In genomic region chr7:66957595-66958290, GRCh38 we compare ENCODE assay signal across 27 cellular contexts. TPM values are rescaled to one million over a fixed set of nuclear protein-coding genes. Genes with fewer than 3 reads are reported as not detected.
A peak's percentile ranks its signal among the peaks of the same experiment; 100 is the strongest.
DNase-seq lines count a peak whose midpoint lies in the region; FAIRE-seq and TF ChIP-seq lines count a peak whose summit lies in the region.
"Had no signal": no experiment of that assay in that cellular context is flagged by ENCODE, and none has a peak within 500 bp of the region (broad histone marks: within the 10 kb centered on the region; RNA-seq: fewer than 3 reads in every experiment).

No MANE protein-coding gene starts in this region.

- H3K23ac ChIP-seq in H1 (ENCODE audit: insufficient read length): no peak overlapping the region

- no peak for TF ChIP-seq RAD21 in H1 (IDR thresholded peaks at IDR 0.05 in 1 of 2, conservative IDR thresholded peaks at IDR 0.05 in 1 of 2; ENCODE audit: low read depth in 2 of 2, low read length in 2 of 2)

- no peak overlapping the region for H3K18ac ChIP-seq in H1 (ENCODE audit: extremely low read depth, low read length)

- no peaks in the 10 kb centered on the region for H4K20me1 ChIP-seq in GM23248 (ENCODE audit: insufficient read depth)
- peaks cover 0 to 5% of the 10 kb centered on the region in 2 experiments for H4K20me1 ChIP-seq in H1 (replicated peaks in 1 of 2; ENCODE audit: control insufficient read depth in 1 of 2, insufficient read depth in 2 of 2, low read length in 2 of 2)

- no peak overlapping the region for H2BK15ac ChIP-seq in H1 (ENCODE audit: low read length)

- peaks cover 26% of the 10 kb centered on the region for H3K36me3 ChIP-seq in GM23248 (ENCODE audit: low read depth)
- H3K36me3 ChIP-seq in H1 (ENCODE audit: control insufficient read depth in 2 of 4, insufficient read depth in 4 of 4, low read length in 3 of 4): peaks cover 8 to 36% (median 23%) of the 10 kb centered on the region in 4 experiments
- peaks cover 45% of the 10 kb centered on the region for H3K36me3 ChIP-seq in A673 (ENCODE audit: insufficient read depth, low read length, poor library complexity, severe bottlenecking)
- peaks cover 41% of the 10 kb centered on the region for H3K36me3 ChIP-seq in CD8-positive, alpha-beta memory T cell (ENCODE audit: insufficient read depth, low read length)
- H3K36me3 ChIP-seq: ovary had no signal

- H3K4me3 ChIP-seq in GM23248 (no peak overlapping the region), H1 (ENCODE audit: extremely low read depth in 1 of 4, insufficient read depth in 2 of 4, low read depth in 3 of 4, low read length in 4 of 4) (no peak overlapping the region), A673 (ENCODE audit: low read depth, low read length, poor library complexity, severe bottlenecking) (no peak overlapping the region)
- H3K4me3 ChIP-seq in CD8-positive, alpha-beta memory T cell (ENCODE audit: low read length): no peak overlapping the region
- H3K4me3 ChIP-seq: coronary artery, hepatocyte, lung, ovary, sigmoid colon, SJSA1, tibial nerve had no signal

- POLR2A ChIA-PET in H1 (lab: Charles Lee; ENCODE audit: partially characterized antibody): interaction anchor here (1.1 kb wide), 1 partner anchor 10 kb away, joined by 3 read pairs; no protein-coding TSS in a partner anchor
- POLR2A ChIA-PET in A673 (lab: Charles Lee; ENCODE audit: low non-redundant PET): interaction anchor here (0.6 kb wide), 1 partner anchor 770 kb away, joined by 3 read pairs; no protein-coding TSS in a partner anchor
- POLR2A ChIA-PET in CD8-positive, alpha-beta memory T cell (lab: Charles Lee): no interaction called here

- H2BK12ac ChIP-seq in H1 (ENCODE audit: low read depth, low read length): no peak overlapping the region

- H4K8ac ChIP-seq in H1 (ENCODE audit: extremely low read depth, insufficient read depth, low read length): 0 out of 2 replicates have a peak overlapping the region, but pooled peaks have one; percentile 14

- no peaks in the 10 kb centered on the region for H3K9me3 Mint-ChIP-seq in nephron progenitor cell
- no peaks in the 10 kb centered on the region for H3K9me3 Mint-ChIP-seq in CD8-positive, alpha-beta memory T cell
- H3K9me3 Mint-ChIP-seq: activated naive CD4-positive, alpha-beta T cell treated with anti-CD3 and anti-CD28 coated beads for 36 hours; H9; naive B cell; T-helper 1 cell treated with Interleukin-12 subunit alpha and Interleukin-12 subunit beta and Interleukin-4 antibody, amounts not matched to agents 30 μg/mL and 1 μg/mL, for 36 hours had no signal

- no peak overlapping the region for H3K27ac ChIP-seq in GM23248
- no peak overlapping the region for H3K27ac ChIP-seq in H1 (ENCODE audit: low read depth, low read length)
- H3K27ac ChIP-seq in A673 (ENCODE audit: low read depth, low read length, poor library complexity, severe bottlenecking): no peak overlapping the region
- no peak overlapping the region for H3K27ac ChIP-seq in CD8-positive, alpha-beta memory T cell (ENCODE audit: low read depth, low read length)
- H3K27ac ChIP-seq: hepatocyte, ovary, sigmoid colon, SJSA1, tibial nerve had no signal

- no peak for TF ChIP-seq EP300 in H1 (IDR thresholded peaks at IDR 0.05; ENCODE audit: borderline replicate concordance in 1 of 2, low read depth in 2 of 2, low read length in 2 of 2)

- no peaks in the 10 kb centered on the region for H3K79me2 ChIP-seq in GM23248 (ENCODE audit: insufficient read depth)
- no peaks in the 10 kb centered on the region for H3K79me2 ChIP-seq in H1 (ENCODE audit: control insufficient read depth in 1 of 2, insufficient read depth in 2 of 2, low read length in 2 of 2)
- H3K79me2 ChIP-seq: hepatocyte had no signal

- no peak overlapping the region for H2AK5ac ChIP-seq in H1 (ENCODE audit: low read depth, low read length)

- H3K4me2 ChIP-seq in GM23248 (ENCODE audit: unreplicated experiment) (no peak overlapping the region), H1 (ENCODE audit: insufficient read depth in 1 of 2, low read depth in 2 of 2, low read length in 2 of 2) (no peak overlapping the region)
- H3K4me2 ChIP-seq: hepatocyte had no signal

- H3K27me3 Mint-ChIP-seq in nephron progenitor cell (ENCODE audit: low read depth, poor library complexity): no peaks in the 10 kb centered on the region
- no peaks in the 10 kb centered on the region for H3K27me3 Mint-ChIP-seq in CD8-positive, alpha-beta memory T cell
- H3K27me3 Mint-ChIP-seq: naive B cell had no signal

- 80 to 82% methylated on average over 13 of the region's 13 CpGs for WGBS in GM23248 (ENCODE audit: low coverage in 1 of 2, low lambda C conversion rate in 2 of 2, missing lambda C conversion rate in 2 of 2), 2 experiments
- 88% methylated on average over 13 of the region's 13 CpGs; no CpG with 5 or more reads in 1 of the 2 experiments for WGBS in H1 (ENCODE audit: extremely low coverage in 1 of 2, insufficient coverage in 1 of 2, insufficient read length in 1 of 2, insufficient replicate concordance in 2 of 2, low coverage in 1 of 2, low lambda C conversion rate in 2 of 2, missing lambda C conversion rate in 1 of 2), 2 experiments

- H3K14ac ChIP-seq in H1 (ENCODE audit: insufficient read length): no peak overlapping the region

- intact Hi-C loops in A673 (cut with micrococcal nuclease; ENCODE audit: unreplicated experiment): no loop called here

- no peak overlapping the region for H2BK5ac ChIP-seq in H1 (ENCODE audit: low read depth, low read length)

- TF ChIP-seq POLR2A in H1 (IDR thresholded peaks at IDR 0.05; ENCODE audit: control extremely low read depth in 1 of 2, low read depth in 2 of 2, low read length in 2 of 2): no peak

- no peak for FAIRE-seq in H1 (lab: Jason Lieb, UNC)
- FAIRE-seq: endometrium, HTR-8/SVneo, islet of Langerhans had no signal

- no peak overlapping the region for H2BK20ac ChIP-seq in H1 (ENCODE audit: low read length)

- no peak overlapping the region for H3K56ac ChIP-seq in H1 (replicated peaks; ENCODE audit: insufficient read length, low read depth, low read length)

- TF ChIP-seq CTCF in H1 (IDR thresholded peaks at IDR 0.05; ENCODE audit: control extremely low read depth in 1 of 3, insufficient read depth in 1 of 3, low read depth in 1 of 3, low read length in 3 of 3) (no peak), nephron progenitor cell (IDR thresholded peaks at IDR 0.05) (no peak), A673 (conservative IDR thresholded peaks at IDR 0.05; ENCODE audit: low read depth, low read length) (no peak)

- H4K91ac ChIP-seq in H1 (replicated peaks; ENCODE audit: insufficient read length, low read length): no peak overlapping the region

- CTCF ChIA-PET in H1 (lab: Charles Lee; ENCODE audit: partially characterized antibody): interaction anchor here (0.6 to 1.3 kb wide), 6 partner anchors 9 to 83 kb away, joined by 3 to 5 read pairs (median 4); no protein-coding TSS in a partner anchor
- CTCF ChIA-PET in A673 (lab: Charles Lee): no interaction called here
- CTCF ChIA-PET in CD8-positive, alpha-beta memory T cell (lab: Charles Lee): no interaction called here

- no peaks in the 10 kb centered on the region for H3F3A ChIP-seq in GM23248 (ENCODE audit: insufficient read depth)

- BruUV-seq in A673 (replicated peaks; lab: Mats Ljungman, UMichigan): no TSS peak

- peak; percentile 57 for DNase-seq in D341Med (ENCODE audit: low spot score)
- peak; percentile 29 for DNase-seq in GM23248
- DNase-seq in H1 (ENCODE audit: low read depth in 1 of 2, low spot score in 2 of 2): no peak
- no peak for DNase-seq in nephron progenitor cell
- no peak for DNase-seq in inferior parietal cortex (ENCODE audit: extremely low spot score)
- DNase-seq in A673 (ENCODE audit: low spot score): no peak
- no peak for DNase-seq in CD8-positive, alpha-beta memory T cell
- DNase-seq: activated CD4-positive, alpha-beta T cell treated with anti-CD3 and anti-CD28 coated beads, Interleukin-2, amount 50 U/mL, for 1 hour; activated naive CD4-positive, alpha-beta T cell treated with anti-CD3 and anti-CD28 coated beads for 36 hours; EL; H9; Karpas-422; naive B cell; NCI-H187 treated with DMSO at 0.1 percent for 48 hours; ovary; sigmoid colon; stimulated activated CD4-positive, alpha-beta T cell treated with anti-CD3 and anti-CD28 coated beads, Interleukin-2, amount 100 ng/mL, for 24 hours; stimulated activated naive CD4-positive, alpha-beta T cell treated with Interleukin-2 at 50 U/mL for 16 hours had no signal

- H3K9me2 ChIP-seq in GM23248 (ENCODE audit: insufficient read depth): no peaks in the 10 kb centered on the region

- H2BK120ac ChIP-seq in H1 (replicated peaks; ENCODE audit: low read depth, low read length): no peak overlapping the region

- no peak overlapping the region for H4K5ac ChIP-seq in H1 (ENCODE audit: insufficient read length, low read depth, low read length)

- peak overlapping the region; percentile 96 for H3K27ac Mint-ChIP-seq in nephron progenitor cell
- peak overlapping the region in 1 of 8 donors; percentile 80 for H3K27ac Mint-ChIP-seq in CD8-positive, alpha-beta memory T cell
- H3K27ac Mint-ChIP-seq: activated naive CD4-positive, alpha-beta T cell treated with anti-CD3 and anti-CD28 coated beads for 36 hours; T-helper 1 cell treated with Interleukin-12 subunit alpha and Interleukin-12 subunit beta and Interleukin-4 antibody, amounts not matched to agents 30 μg/mL and 1 μg/mL, for 36 hours had no signal

- no peak overlapping the region for H2AFZ ChIP-seq in GM23248
- H2AFZ ChIP-seq in H1 (ENCODE audit: low read length): no peak overlapping the region
- H2AFZ ChIP-seq: hepatocyte had no signal

- H3K27me3 ChIP-seq in GM23248 (replicated peaks; ENCODE audit: insufficient read depth) (no peaks in the 10 kb centered on the region), H1 (replicated peaks in 1 of 4; ENCODE audit: control insufficient read depth in 3 of 4, extremely low read depth in 1 of 4, insufficient read depth in 3 of 4, low read length in 3 of 4) (no peaks in the 10 kb centered on the region), A673 (replicated peaks; ENCODE audit: insufficient read depth, low read depth, low read length, poor library complexity) (no peaks in the 10 kb centered on the region)
- no peaks in the 10 kb centered on the region for H3K27me3 ChIP-seq in CD8-positive, alpha-beta memory T cell (ENCODE audit: insufficient read depth, low read length, poor library complexity, severe bottlenecking)
- H3K27me3 ChIP-seq: hepatocyte, ovary, sigmoid colon, SJSA1, tibial nerve had no signal

- no peaks in the 10 kb centered on the region for H3K4me1 Mint-ChIP-seq in nephron progenitor cell
- no peaks in the 10 kb centered on the region for H3K4me1 Mint-ChIP-seq in CD8-positive, alpha-beta memory T cell

- H3K36me3 Mint-ChIP-seq in nephron progenitor cell (ENCODE audit: low read depth): peaks cover 41% of the 10 kb centered on the region
- H3K36me3 Mint-ChIP-seq in CD8-positive, alpha-beta memory T cell: peaks cover 0 to 68% (median 25%) of the 10 kb centered on the region in 3 donors

- H3K4me3 Mint-ChIP-seq in nephron progenitor cell: no peak overlapping the region
- no peak overlapping the region for H3K4me3 Mint-ChIP-seq in CD8-positive, alpha-beta memory T cell
- H3K4me3 Mint-ChIP-seq: activated naive CD4-positive, alpha-beta T cell treated with anti-CD3 and anti-CD28 coated beads for 36 hours; H9; T-helper 1 cell treated with Interleukin-12 subunit alpha and Interleukin-12 subunit beta and Interleukin-4 antibody, amounts not matched to agents 30 μg/mL and 1 μg/mL, for 36 hours had no signal

- in situ Hi-C loops in GM23248 (cut with MboI): no loop called here

- 0 out of 2 replicates have a peak overlapping the region, but pooled peaks have one; percentile 5 for H3K9ac ChIP-seq in GM23248
- no peak overlapping the region for H3K9ac ChIP-seq in H1 (replicated peaks in 1 of 4; ENCODE audit: extremely low read depth in 1 of 4, low read depth in 3 of 4, low read length in 3 of 4)

- no peaks in the 10 kb centered on the region for H3K9me3 ChIP-seq in GM23248 (ENCODE audit: low read depth)
- no peaks in the 10 kb centered on the region for H3K9me3 ChIP-seq in H1 (ENCODE audit: insufficient read depth in 2 of 2, low read depth in 1 of 2, low read length in 1 of 2)
- no peaks in the 10 kb centered on the region for H3K9me3 ChIP-seq in A673 (ENCODE audit: low read depth, low read length, poor library complexity, severe bottlenecking)
- H3K9me3 ChIP-seq in CD8-positive, alpha-beta memory T cell (ENCODE audit: low read length): no peaks in the 10 kb centered on the region
- H3K9me3 ChIP-seq: ovary, sigmoid colon, SJSA1, tibial nerve had no signal

- peaks cover 11% of the 10 kb centered on the region for H3K4me1 ChIP-seq in GM23248 (ENCODE audit: insufficient read depth)
- H3K4me1 ChIP-seq in H1 (replicated peaks in 1 of 4; ENCODE audit: control insufficient read depth in 3 of 4, insufficient read depth in 4 of 4, low read length in 3 of 4): no peaks in the 10 kb centered on the region
- no peaks in the 10 kb centered on the region for H3K4me1 ChIP-seq in A673 (ENCODE audit: insufficient read depth, low read length, poor library complexity, severe bottlenecking)
- H3K4me1 ChIP-seq in CD8-positive, alpha-beta memory T cell (ENCODE audit: insufficient read depth, low read length): no peaks in the 10 kb centered on the region
- H3K4me1 ChIP-seq: sigmoid colon, tibial nerve had no signal

- H3K23me2 ChIP-seq in H1 (ENCODE audit: low read depth, low read length): no peaks in the 10 kb centered on the region

- no peaks in the 10 kb centered on the region for H3K79me1 ChIP-seq in H1 (ENCODE audit: low read depth, low read length)

- H3K4ac ChIP-seq in H1 (replicated peaks; ENCODE audit: insufficient read length, low read depth, low read length): no peak overlapping the region

RNA-seq across cellular contexts. Expression of gene TMEM248, which starts 36.7 kb away (rescaled TPM):
- 101 and 113 TPM in 2 replicates for total RNA-seq in GM23248 (2014; rRNA removed; shearing (Covaris generic))
- polyA plus RNA-seq in GM23248 (2016; fragmentation: Nextera tagmentation; extraction: Ambion mirVana) (98.0 and 105 TPM in 2 replicates), H1 (2011; rRNA removed) (126 and 150 TPM in 2 replicates)
- 60.9 and 63.6 TPM in 2 replicates for total RNA-seq in H1 (2021; fragmentation: NEBNext Ultra II Directional; extraction: Animal tissue kit (Norgen Biotek cat#: 25700))
- 93.0 TPM for polyA plus RNA-seq in H1 (2011; cell fraction: cytosol; rRNA removed)
- polyA plus RNA-seq in H1 (2011; cell fraction: nucleus; rRNA removed): 143 TPM
- polyA plus RNA-seq in H1 (2012, experiment 1 of 2): 43.0 to 53.7 TPM (median 47.5 TPM) in 4 replicates
- polyA plus RNA-seq in H1 (2012, experiment 2 of 2): 19.2 TPM
- polyA plus RNA-seq in H1 (2013, experiment 1 of 2): 55.1 TPM
- 71.2 TPM for polyA plus RNA-seq in H1 (2013, experiment 2 of 2)
- 170 and 199 TPM in 2 replicates for polyA minus RNA-seq in H1 (2011; rRNA and poly(A)+ RNA removed)
- 64.9 TPM for polyA minus RNA-seq in H1 (2011; cell fraction: cytosol; rRNA and poly(A)+ RNA removed)
- polyA minus RNA-seq in H1 (2011; cell fraction: nucleus; rRNA and poly(A)+ RNA removed): 50.8 TPM
- 77.0 and 78.8 TPM in 2 replicates for total RNA-seq in A673 (2021)
- 10 to 100 TPM; 85.8 to 91.6 TPM for total RNA-seq in CD8-positive, alpha-beta memory T cell
- polyA plus RNA-seq in CD8-positive, alpha-beta memory T cell: 129 TPM

RNA-seq across cellular contexts. Expression of gene SBDS, which starts 37.6 kb away (rescaled TPM):
- total RNA-seq in GM23248 (2014; rRNA removed; shearing (Covaris generic)): 143 and 151 TPM in 2 replicates
- polyA plus RNA-seq in GM23248 (2016; fragmentation: Nextera tagmentation; extraction: Ambion mirVana) (241 and 244 TPM in 2 replicates), H1 (2011; rRNA removed) (5.3 and 8.2 TPM in 2 replicates)
- 27.5 and 27.9 TPM in 2 replicates for total RNA-seq in H1 (2021; fragmentation: NEBNext Ultra II Directional; extraction: Animal tissue kit (Norgen Biotek cat#: 25700))
- polyA plus RNA-seq in H1 (2011; cell fraction: cytosol; rRNA removed): 16.6 TPM
- polyA plus RNA-seq in H1 (2011; cell fraction: nucleus; rRNA removed): 5.1 TPM
- polyA plus RNA-seq in H1 (2012, experiment 1 of 2): 14.5 to 19.9 TPM (median 15.9 TPM) in 4 replicates
- polyA plus RNA-seq in H1 (2012, experiment 2 of 2): 2.7 TPM
- 22.8 TPM for polyA plus RNA-seq in H1 (2013, experiment 1 of 2)
- 22.4 TPM for polyA plus RNA-seq in H1 (2013, experiment 2 of 2)
- polyA minus RNA-seq in H1 (2011; rRNA and poly(A)+ RNA removed): 3.0 and 4.3 TPM in 2 replicates
- 18.9 TPM for polyA minus RNA-seq in H1 (2011; cell fraction: cytosol; rRNA and poly(A)+ RNA removed)
- polyA minus RNA-seq in H1 (2011; cell fraction: nucleus; rRNA and poly(A)+ RNA removed): 8.5 TPM
- total RNA-seq in A673 (2021): 56.1 and 63.4 TPM in 2 replicates
- total RNA-seq in CD8-positive, alpha-beta memory T cell: 10 to 100 TPM; 91.6 to 92.0 TPM
- 79.5 TPM for polyA plus RNA-seq in CD8-positive, alpha-beta memory T cell

RNA-seq across cellular contexts. Expression of gene TYW1, which starts 38.9 kb away (rescaled TPM):
- 11.1 and 62.0 TPM in 2 replicates for total RNA-seq in GM23248 (2014; rRNA removed; shearing (Covaris generic))
- 13.8 and 14.7 TPM in 2 replicates for polyA plus RNA-seq in GM23248 (2016; fragmentation: Nextera tagmentation; extraction: Ambion mirVana)
- 16.1 and 16.2 TPM in 2 replicates for total RNA-seq in H1 (2021; fragmentation: NEBNext Ultra II Directional; extraction: Animal tissue kit (Norgen Biotek cat#: 25700))
- 6.2 and 8.8 TPM in 2 replicates for polyA plus RNA-seq in H1 (2011; rRNA removed)
- polyA plus RNA-seq in H1 (2011; cell fraction: cytosol; rRNA removed): 11.5 TPM
- 9.0 TPM for polyA plus RNA-seq in H1 (2011; cell fraction: nucleus; rRNA removed)
- 12.4 to 15.6 TPM (median 13.4 TPM) in 4 replicates for polyA plus RNA-seq in H1 (2012, experiment 1 of 2)
- polyA plus RNA-seq in H1 (2012, experiment 2 of 2): 1.4 TPM
- 20.3 TPM for polyA plus RNA-seq in H1 (2013, experiment 1 of 2)
- 24.3 TPM for polyA plus RNA-seq in H1 (2013, experiment 2 of 2)
- 33.2 and 35.2 TPM in 2 replicates for polyA minus RNA-seq in H1 (2011; rRNA and poly(A)+ RNA removed)
- 7.9 TPM for polyA minus RNA-seq in H1 (2011; cell fraction: cytosol; rRNA and poly(A)+ RNA removed)
- polyA minus RNA-seq in H1 (2011; cell fraction: nucleus; rRNA and poly(A)+ RNA removed): 17.7 TPM
- 15.9 and 16.8 TPM in 2 replicates for total RNA-seq in A673 (2021)
- total RNA-seq in CD8-positive, alpha-beta memory T cell: 10 to 100 TPM; 20.2 to 21.5 TPM
- polyA plus RNA-seq in CD8-positive, alpha-beta memory T cell: 26.5 TPM

Comparison
In these comparisons a context has a peak if more than half of its experiments do, and no peak if none do; other contexts are left out.
1. DNase-seq: peak in D341Med (single experiment) and GM23248 (single experiment); none in H1 (0 of 2), nephron progenitor cell (single experiment), inferior parietal cortex (single experiment), A673 (single experiment) and CD8-positive, alpha-beta memory T cell (0 of 5).